In genomic region chr17:17186551-17187505, GRCh38 we compare ENCODE assay signal across 1 cellular context.
TF ChIP-seq lines count a peak whose summit lies in the region.

No MANE protein-coding gene starts in this region.

TF ChIP-seq in HCT116, 20 proteins besides CTCF, POLR2A, EP300 and RAD21 (continued from another document):
- TF ChIP-seq, protein P1, sequence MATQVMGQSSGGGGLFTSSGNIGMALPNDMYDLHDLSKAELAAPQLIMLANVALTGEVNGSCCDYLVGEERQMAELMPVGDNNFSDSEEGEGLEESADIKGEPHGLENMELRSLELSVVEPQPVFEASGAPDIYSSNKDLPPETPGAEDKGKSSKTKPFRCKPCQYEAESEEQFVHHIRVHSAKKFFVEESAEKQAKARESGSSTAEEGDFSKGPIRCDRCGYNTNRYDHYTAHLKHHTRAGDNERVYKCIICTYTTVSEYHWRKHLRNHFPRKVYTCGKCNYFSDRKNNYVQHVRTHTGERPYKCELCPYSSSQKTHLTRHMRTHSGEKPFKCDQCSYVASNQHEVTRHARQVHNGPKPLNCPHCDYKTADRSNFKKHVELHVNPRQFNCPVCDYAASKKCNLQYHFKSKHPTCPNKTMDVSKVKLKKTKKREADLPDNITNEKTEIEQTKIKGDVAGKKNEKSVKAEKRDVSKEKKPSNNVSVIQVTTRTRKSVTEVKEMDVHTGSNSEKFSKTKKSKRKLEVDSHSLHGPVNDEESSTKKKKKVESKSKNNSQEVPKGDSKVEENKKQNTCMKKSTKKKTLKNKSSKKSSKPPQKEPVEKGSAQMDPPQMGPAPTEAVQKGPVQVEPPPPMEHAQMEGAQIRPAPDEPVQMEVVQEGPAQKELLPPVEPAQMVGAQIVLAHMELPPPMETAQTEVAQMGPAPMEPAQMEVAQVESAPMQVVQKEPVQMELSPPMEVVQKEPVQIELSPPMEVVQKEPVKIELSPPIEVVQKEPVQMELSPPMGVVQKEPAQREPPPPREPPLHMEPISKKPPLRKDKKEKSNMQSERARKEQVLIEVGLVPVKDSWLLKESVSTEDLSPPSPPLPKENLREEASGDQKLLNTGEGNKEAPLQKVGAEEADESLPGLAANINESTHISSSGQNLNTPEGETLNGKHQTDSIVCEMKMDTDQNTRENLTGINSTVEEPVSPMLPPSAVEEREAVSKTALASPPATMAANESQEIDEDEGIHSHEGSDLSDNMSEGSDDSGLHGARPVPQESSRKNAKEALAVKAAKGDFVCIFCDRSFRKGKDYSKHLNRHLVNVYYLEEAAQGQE (IDR thresholded peaks at IDR 0.05; ENCODE audit: low read depth), result no peak
